ENCODE assay signal across 1 cellular context in genomic region chr22:19488285-19488684, GRCh38.
TF ChIP-seq lines count a peak whose summit lies in the region.

No MANE protein-coding gene starts in this region.

TF ChIP-seq in K562, 482 proteins besides CTCF, POLR2A, EP300 and RAD21:
- TF ChIP-seq HDAC6 (IDR thresholded peaks at IDR 0.05; ENCODE audit: low read depth, low read length) (peak; percentile 83; the same call in 1 of the 2 replicates), THAP12 (CRISPR knock-in tag; IDR thresholded peaks at IDR 0.05) (no peak), EHMT2 (IDR thresholded peaks at IDR 0.05) (no peak), TCF7 (IDR thresholded peaks at IDR 0.05; ENCODE audit: borderline replicate concordance) (0 out of 2 replicates have a peak, but pooled peaks have one; percentile 26), SETDB1 (IDR thresholded peaks at IDR 0.05; ENCODE audit: low read length) (peak; percentile 23), SRSF3 (IDR thresholded peaks at IDR 0.05; ENCODE audit: insufficient read depth, low read length) (no peak), WHSC1 (IDR thresholded peaks at IDR 0.05; ENCODE audit: low read length) (peak; percentile 98), CHD1 (IDR thresholded peaks at IDR 0.05; ENCODE audit: low read length) (peak; percentile 73), ZNF12 (CRISPR knock-in tag; IDR thresholded peaks at IDR 0.05) (no peak), SP2 (IDR thresholded peaks at IDR 0.05; ENCODE audit: extremely low read depth, low read depth, low read length, poor library complexity, severe bottlenecking) (peak; percentile 17), RBFOX2 (IDR thresholded peaks at IDR 0.05; ENCODE audit: low read depth, low read length) (peak; percentile 30; the same call in 1 of the 2 replicates)
